1 cellular context compared by ENCODE assay signal in the genomic region with DNA sequence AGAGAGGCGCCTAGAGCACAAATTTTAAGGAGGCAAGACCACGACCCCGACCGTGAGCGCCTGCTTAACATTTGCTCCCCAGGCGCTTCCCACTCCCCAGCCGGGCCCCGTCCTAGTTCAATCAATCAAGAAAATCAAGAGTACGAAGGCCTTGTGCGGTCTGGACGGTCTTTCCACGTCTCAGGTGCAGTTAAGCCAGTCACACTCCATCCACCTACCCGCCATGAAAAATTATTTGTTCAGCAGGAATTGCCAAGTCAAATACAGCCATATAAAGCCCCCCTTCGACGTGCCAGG.
TF ChIP-seq lines count a peak whose summit lies in the region.

No MANE protein-coding gene starts in this region.

TF ChIP-seq in H1, 55 proteins besides CTCF, POLR2A, EP300 and RAD21:
- TF ChIP-seq BRCA1 (IDR thresholded peaks at IDR 0.05; ENCODE audit: low read depth, low read length) (no peak), FOSL1 (IDR thresholded peaks at IDR 0.05; ENCODE audit: insufficient read depth, low read depth, low read length) (no peak), KDM4A (IDR thresholded peaks at IDR 0.05; ENCODE audit: low read depth, low read length, severe bottlenecking) (peak; percentile 43), TCF12 (IDR thresholded peaks at IDR 0.05; ENCODE audit: low read depth, low read length) (no peak), SIN3A (conservative IDR thresholded peaks at IDR 0.05 in 1 of 2, IDR thresholded peaks at IDR 0.05 in 1 of 2; ENCODE audit: low read depth in 1 of 2, low read length in 2 of 2) (0 out of 4 replicates have a peak, but pooled peaks of 1 of the 2 experiments have one; percentile 2)
- TF ChIP-seq, protein P1, sequence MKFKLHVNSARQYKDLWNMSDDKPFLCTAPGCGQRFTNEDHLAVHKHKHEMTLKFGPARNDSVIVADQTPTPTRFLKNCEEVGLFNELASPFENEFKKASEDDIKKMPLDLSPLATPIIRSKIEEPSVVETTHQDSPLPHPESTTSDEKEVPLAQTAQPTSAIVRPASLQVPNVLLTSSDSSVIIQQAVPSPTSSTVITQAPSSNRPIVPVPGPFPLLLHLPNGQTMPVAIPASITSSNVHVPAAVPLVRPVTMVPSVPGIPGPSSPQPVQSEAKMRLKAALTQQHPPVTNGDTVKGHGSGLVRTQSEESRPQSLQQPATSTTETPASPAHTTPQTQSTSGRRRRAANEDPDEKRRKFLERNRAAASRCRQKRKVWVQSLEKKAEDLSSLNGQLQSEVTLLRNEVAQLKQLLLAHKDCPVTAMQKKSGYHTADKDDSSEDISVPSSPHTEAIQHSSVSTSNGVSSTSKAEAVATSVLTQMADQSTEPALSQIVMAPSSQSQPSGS (IDR thresholded peaks at IDR 0.05; ENCODE audit: low read length), result 0 out of 2 replicates have a peak, but pooled peaks have one; percentile 5
